Comparison of ENCODE assay signal across 25 cellular contexts in genomic region chr21:16983425-16983824, GRCh38.
"Had no signal": no experiment of that assay in that cellular context is flagged by ENCODE, and none has a peak within 500 bp of the region (broad histone marks: within the 10 kb centered on the region; RNA-seq: fewer than 3 reads in every experiment).

No MANE protein-coding gene starts in this region.

- H3K9me3 ChIP-seq: stomach, vagina had no signal

- H3K27ac ChIP-seq: dorsolateral prefrontal cortex, epithelial cell of prostate, parathyroid adenoma, stomach, vagina had no signal

- H3K4me1 ChIP-seq: parathyroid adenoma, stomach had no signal

- DNase-seq: activated CD4-positive, alpha-beta T cell treated with anti-CD3 and anti-CD28 coated beads, Interleukin-2, amount 10 ng/mL, durations not matched to agents 24 days and 14 days; activated CD4-positive, CD25-positive, alpha-beta regulatory T cell; activated CD8-positive, alpha-beta memory T cell treated with anti-CD3 and anti-CD28 coated beads, Interleukin-2, amount 50 U/mL, for 48 hours; activated effector memory CD4-positive, alpha-beta T cell treated with Interleukin-2 at 50 U/mL for 16 hours; activated naive CD4-positive, alpha-beta T cell treated with anti-CD3 and anti-CD28 coated beads, Interleukin-2, amount 10 ng/mL, durations not matched to agents 7 days and 5 days; activated naive CD8-positive, alpha-beta T cell treated with anti-CD3 and anti-CD28 coated beads, Interleukin-2, amount 50 U/mL, for 24 hours; activated T-cell treated with anti-CD3 and anti-CD28 coated beads, Interleukin-2, amount 50 U/mL, for 48 hours; anterior cingulate cortex; caudate nucleus; dorsolateral prefrontal cortex; foreskin fibroblast; glutamatergic neuron; hypothalamus; islet precursor cell; stimulated activated CD4-positive, alpha-beta T cell treated with anti-CD3 and anti-CD28 coated beads, Interleukin-4, amount 100 ng/mL, for 1 hour; stomach; trophoblast cell had no signal

- H3K4me3 Mint-ChIP-seq: activated CD4-positive, alpha-beta T cell treated with anti-CD3 and anti-CD28 coated beads, Interleukin-2, amount 10 ng/mL, durations not matched to agents 24 days and 14 days; activated naive CD4-positive, alpha-beta T cell treated with anti-CD3 and anti-CD28 coated beads, Interleukin-2, amount 10 ng/mL, durations not matched to agents 7 days and 5 days; activated naive CD8-positive, alpha-beta T cell treated with anti-CD3 and anti-CD28 coated beads, Interleukin-2, amount 50 U/mL, for 24 hours; brain; mesothelial cell of epicardium; nephron had no signal

- H3K27me3 Mint-ChIP-seq: activated CD4-positive, alpha-beta T cell treated with anti-CD3 and anti-CD28 coated beads, Interleukin-2, amount 10 ng/mL, durations not matched to agents 24 days and 14 days; activated naive CD4-positive, alpha-beta T cell treated with anti-CD3 and anti-CD28 coated beads, Interleukin-2, amount 10 ng/mL, durations not matched to agents 7 days and 5 days; activated naive CD8-positive, alpha-beta T cell treated with anti-CD3 and anti-CD28 coated beads, Interleukin-2, amount 50 U/mL, for 24 hours had no signal

- H3K9me3 Mint-ChIP-seq: activated naive CD8-positive, alpha-beta T cell treated with anti-CD3 and anti-CD28 coated beads, Interleukin-2, amount 50 U/mL, for 24 hours had no signal

- H3K27ac Mint-ChIP-seq: activated CD4-positive, alpha-beta T cell treated with anti-CD3 and anti-CD28 coated beads, Interleukin-2, amount 10 ng/mL, durations not matched to agents 24 days and 14 days; activated naive CD4-positive, alpha-beta T cell treated with anti-CD3 and anti-CD28 coated beads, Interleukin-2, amount 10 ng/mL, durations not matched to agents 7 days and 5 days; activated naive CD8-positive, alpha-beta T cell treated with anti-CD3 and anti-CD28 coated beads, Interleukin-2, amount 50 U/mL, for 24 hours; brain; mesothelial cell of epicardium; nephron had no signal

- H3K4me1 Mint-ChIP-seq: activated CD4-positive, alpha-beta T cell treated with anti-CD3 and anti-CD28 coated beads, Interleukin-2, amount 10 ng/mL, durations not matched to agents 24 days and 14 days; activated naive CD4-positive, alpha-beta T cell treated with anti-CD3 and anti-CD28 coated beads, Interleukin-2, amount 10 ng/mL, durations not matched to agents 7 days and 5 days; activated naive CD8-positive, alpha-beta T cell treated with anti-CD3 and anti-CD28 coated beads, Interleukin-2, amount 50 U/mL, for 24 hours; brain; mesothelial cell of epicardium; nephron had no signal

- ATAC-seq: activated naive CD8-positive, alpha-beta T cell treated with anti-CD3 and anti-CD28 coated beads, Interleukin-2, amount 50 U/mL, for 24 hours; sciatic nerve had no signal

- H3K4me3 ChIP-seq: dorsolateral prefrontal cortex, smooth muscle cell, stomach, vagina had no signal

- H3K36me3 ChIP-seq: stomach, vagina had no signal

- H3K27me3 ChIP-seq: dorsolateral prefrontal cortex, stomach, vagina had no signal

- H3K36me3 Mint-ChIP-seq: activated naive CD4-positive, alpha-beta T cell treated with anti-CD3 and anti-CD28 coated beads, Interleukin-2, amount 10 ng/mL, durations not matched to agents 7 days and 5 days; brain; mesothelial cell of epicardium had no signal
